ENCODE assay signal across 13 cellular contexts in the genomic region with DNA sequence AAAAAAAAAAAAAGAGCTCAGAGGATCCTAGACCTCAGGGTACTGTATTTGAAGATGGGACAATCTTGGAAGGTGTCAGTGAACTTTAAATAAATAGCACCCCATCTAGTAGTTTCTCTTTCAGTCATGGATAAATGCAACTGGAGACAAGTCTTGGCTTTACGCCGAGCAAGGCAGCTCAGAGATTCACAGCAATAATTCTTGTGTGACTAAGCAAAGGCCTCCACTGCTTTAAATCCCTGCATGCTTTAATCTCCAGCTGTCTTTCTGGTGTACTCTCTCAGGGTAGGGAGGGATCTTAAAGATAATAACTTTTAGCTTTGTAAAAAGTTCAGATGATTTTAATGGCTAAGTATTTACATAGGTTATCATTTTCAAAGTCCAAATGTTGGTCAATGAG. TPM values are rescaled to one million over a fixed set of nuclear protein-coding genes. Genes with fewer than 3 reads are reported as not detected.
DNase-seq lines count a peak whose midpoint lies in the region; ATAC-seq and TF ChIP-seq lines count a peak whose summit lies in the region.
"Had no signal": no experiment of that assay in that cellular context is flagged by ENCODE, and none has a peak within 500 bp of the region (broad histone marks: within the 10 kb centered on the region; RNA-seq: fewer than 3 reads in every experiment).

No MANE protein-coding gene starts in this region.

- H3K4me3 ChIP-seq in MG63 (no peak overlapping the region), brain microvascular endothelial cell (ENCODE audit: low read depth, low read length) (no peak overlapping the region), lung (no peak overlapping the region), trophoblast cell (ENCODE audit: low read depth, low read length) (no peak overlapping the region)
- H3K4me3 ChIP-seq: ascending aorta, thoracic aorta had no signal

- H2AK5ac ChIP-seq in trophoblast cell (ENCODE audit: low read length): no peak overlapping the region

- no peak overlapping the region for H3K18ac ChIP-seq in trophoblast cell (ENCODE audit: low read length)

- no peak overlapping the region for H4K8ac ChIP-seq in trophoblast cell (ENCODE audit: low read depth, low read length)

- no peak overlapping the region for H3K4me2 ChIP-seq in trophoblast cell (ENCODE audit: low read length)

- H3K36me3 ChIP-seq in MG63 (no peaks in the 10 kb centered on the region), brain microvascular endothelial cell (replicated peaks) (no peaks in the 10 kb centered on the region), lung (ENCODE audit: control insufficient read depth in 2 of 2, insufficient read depth in 2 of 2, low read length in 2 of 2) (no peaks in the 10 kb centered on the region), trophoblast cell (ENCODE audit: control insufficient read depth in 1 of 2, insufficient read depth in 2 of 2, low read length in 2 of 2) (no peaks in the 10 kb centered on the region)
- H3K36me3 ChIP-seq: ascending aorta, thoracic aorta had no signal

- no peak overlapping the region for H2BK5ac ChIP-seq in trophoblast cell (ENCODE audit: low read depth, low read length, poor library complexity)

- no peaks in the 10 kb centered on the region for H3K9me3 ChIP-seq in MG63
- H3K9me3 ChIP-seq in lung (ENCODE audit: control insufficient read depth in 2 of 2, insufficient read depth in 1 of 2, low read length in 1 of 2): no peaks in the 10 kb centered on the region
- H3K9me3 ChIP-seq in trophoblast cell (ENCODE audit: insufficient read depth, low read depth, low read length): no peaks in the 10 kb centered on the region
- H3K9me3 ChIP-seq: ascending aorta, thoracic aorta had no signal

- H3K27me3 ChIP-seq in MG63: no peaks in the 10 kb centered on the region
- no peaks in the 10 kb centered on the region for H3K27me3 ChIP-seq in brain microvascular endothelial cell (replicated peaks)
- H3K27me3 ChIP-seq in lung (ENCODE audit: control insufficient read depth, insufficient read depth): no peaks in the 10 kb centered on the region
- H3K27me3 ChIP-seq in trophoblast cell (ENCODE audit: insufficient read depth, low read length): no peaks in the 10 kb centered on the region
- H3K27me3 ChIP-seq: ascending aorta had no signal

- H3K23ac ChIP-seq in trophoblast cell (ENCODE audit: low read length): no peak overlapping the region

- H3K9ac ChIP-seq in trophoblast cell (ENCODE audit: low read length): no peak overlapping the region

- no peak overlapping the region for H2AFZ ChIP-seq in trophoblast cell (ENCODE audit: insufficient read depth, low read length, poor library complexity)

- no peak overlapping the region for H3K14ac ChIP-seq in trophoblast cell (ENCODE audit: low read length)

- no peaks in the 10 kb centered on the region for H3K79me2 ChIP-seq in trophoblast cell (ENCODE audit: control insufficient read depth, insufficient read depth, low read length, poor library complexity)

- no peak overlapping the region for H3K27ac ChIP-seq in brain microvascular endothelial cell
- H3K27ac ChIP-seq in lung (ENCODE audit: low read depth in 1 of 2, low read length in 1 of 2): no peak overlapping the region
- no peak overlapping the region for H3K27ac ChIP-seq in trophoblast cell (ENCODE audit: low read depth, low read length)
- H3K27ac ChIP-seq: ascending aorta, thoracic aorta had no signal

- no peak overlapping the region for H3K4ac ChIP-seq in trophoblast cell (ENCODE audit: low read depth, low read length)

- H3K4me1 ChIP-seq in lung (ENCODE audit: control insufficient read depth in 2 of 2, insufficient read depth in 2 of 2, low read length in 2 of 2) (no peaks in the 10 kb centered on the region), trophoblast cell (ENCODE audit: control insufficient read depth in 1 of 2, insufficient read depth in 2 of 2, low read length in 2 of 2) (no peaks in the 10 kb centered on the region)
- H3K4me1 ChIP-seq: ascending aorta had no signal

- no peak overlapping the region for H2BK120ac ChIP-seq in trophoblast cell (ENCODE audit: insufficient read depth, low read length, poor library complexity)

- TF ChIP-seq CTCF in brain microvascular endothelial cell (IDR thresholded peaks at IDR 0.05; ENCODE audit: low read depth, low read length, missing control alignments) (no peak), lung (IDR thresholded peaks at IDR 0.05; ENCODE audit: control extremely low read depth, extremely low read depth) (no peak)

- in situ Hi-C loops in brain microvascular endothelial cell (cut with HindIII; ENCODE audit: low pct_ligation_motif_present, low sequenced_read_pairs): no loop called here

- DNase-seq in MG63: peak; percentile 44
- peak; percentile 20 for DNase-seq in brain microvascular endothelial cell
- no peak for DNase-seq in lung (ENCODE audit: low spot score)
- DNase-seq in trophoblast cell: no peak
- DNase-seq in MV-4-11 (lab: John Stamatoyannopoulos, UW): no peak
- DNase-seq: CD4-positive, CD25-positive, alpha-beta regulatory T cell; foreskin melanocyte had no signal

- WGBS in lung, 2 donors: 81 to 91% methylated on average over 2 of the region's 2 CpGs
- no CpG with 5 or more reads among the region's 2 CpGs for WGBS in trophoblast cell (ENCODE audit: extremely low coverage, insufficient coverage, insufficient read length)

- ATAC-seq in lung (ENCODE audit: insufficient read depth, low FRiP score) (peak; percentile 5), GM18511 (IDR thresholded peaks at IDR 0.05; ENCODE audit: unreplicated experiment) (no peak), HG03095 (IDR thresholded peaks at IDR 0.05; ENCODE audit: unreplicated experiment) (no peak)
- ATAC-seq: SK-N-SH treated with all-trans-retinoic acid at 6 μM for 48 hours had no signal

- no peak overlapping the region for H2BK12ac ChIP-seq in trophoblast cell (ENCODE audit: low read length)

- H4K91ac ChIP-seq in trophoblast cell (ENCODE audit: low read depth, low read length): no peak overlapping the region

- H4K12ac ChIP-seq in trophoblast cell (ENCODE audit: low read depth, low read length): no peak overlapping the region

- no peaks in the 10 kb centered on the region for H3K79me1 ChIP-seq in trophoblast cell (ENCODE audit: low read length)

RNA-seq across cellular contexts. Expression of a gene that starts 36.3 kb away (rescaled TPM):
- total RNA-seq in MG63 (2014; rRNA removed; shearing (Covaris generic); ENCODE audit: low replicate concordance): not detected in 2 replicates
- 1 to 10 TPM in 1 of 2 donors, under 1 TPM in 1; 0.77 to 5.4 TPM for total RNA-seq in lung
- under 1 TPM; 0.06 to 0.30 TPM for polyA plus RNA-seq in lung
- polyA plus RNA-seq in trophoblast cell (2013): 0.25 and 0.33 TPM in 2 replicates
- total RNA-seq: activated T-helper 1 cell treated with anti-CD3 and anti-CD28 coated beads, Interleukin-12 subunit alpha, Interleukin-12 subunit beta, Interleukin-2, Interleukin-4 antibody, amounts not matched to agents 30 ng/mL and 10 ng/mL and 1 ng/mL, durations not matched to agents 14 hours and 24 hours and 36 hours; CD4-positive, CD25-positive, alpha-beta regulatory T cell had no signal
- polyA plus RNA-seq: CD4-positive, CD25-positive, alpha-beta regulatory T cell had no signal

Comparison
In these comparisons a context has a peak if more than half of its experiments do, and no peak if none do; other contexts are left out.
1. DNase-seq: peak in MG63 (single experiment) and brain microvascular endothelial cell (single experiment); none in lung (single experiment), trophoblast cell (0 of 2) and MV-4-11 (single experiment).